ENCODE assay signal across 13 cellular contexts in the genomic region with DNA sequence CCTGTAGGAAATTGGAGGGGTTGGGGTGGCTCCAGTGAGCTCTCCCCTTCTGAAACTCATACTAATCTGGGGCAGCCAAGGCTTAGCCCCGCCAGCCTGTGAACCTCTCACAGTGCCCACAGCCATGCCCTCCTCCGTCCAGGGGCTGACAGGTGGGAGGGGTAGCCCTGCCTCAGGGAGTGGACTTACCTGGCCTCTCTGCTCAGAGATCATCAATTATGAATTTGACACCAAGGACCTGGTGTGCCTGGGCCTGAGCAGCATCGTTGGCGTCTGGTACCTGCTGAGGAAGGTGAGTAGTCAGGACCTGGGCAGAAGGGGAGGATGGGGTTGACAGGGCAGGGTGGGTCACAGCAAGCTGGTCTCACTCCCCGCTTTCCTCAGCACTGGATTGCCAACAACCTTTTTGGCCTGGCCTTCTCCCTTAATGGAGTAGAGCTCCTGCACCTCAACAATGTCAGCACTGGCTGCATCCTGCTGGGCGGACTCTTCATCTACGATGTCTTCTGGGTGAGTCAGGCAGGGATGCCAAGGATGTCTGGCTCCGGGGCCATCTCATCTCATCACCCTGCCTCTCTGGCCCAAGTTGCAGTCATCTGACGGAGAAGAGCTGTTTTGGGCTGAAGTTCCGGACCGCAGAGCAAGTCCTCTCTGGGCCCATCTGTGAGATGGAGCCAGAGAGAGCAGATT. TPM values are rescaled to one million over a fixed set of nuclear protein-coding genes. Genes with fewer than 3 reads are reported as not detected.
DNase-seq lines count a peak whose midpoint lies in the region; ATAC-seq, FAIRE-seq and TF ChIP-seq lines count a peak whose summit lies in the region.
"Had no signal": no experiment of that assay in that cellular context is flagged by ENCODE, and none has a peak within 500 bp of the region (broad histone marks: within the 10 kb centered on the region; RNA-seq: fewer than 3 reads in every experiment).

No MANE protein-coding gene starts in this region.

- TF ChIP-seq CTCF in WTC11 (IDR thresholded peaks at IDR 0.05) (no peak), kidney (IDR thresholded peaks at IDR 0.05; ENCODE audit: borderline replicate concordance, extremely low read depth, insufficient read depth) (no peak), D721Med (IDR thresholded peaks at IDR 0.05; ENCODE audit: insufficient read depth, missing control alignments) (no peak)

- H3K27me3 Mint-ChIP-seq in WTC11 (ENCODE audit: low read depth), result no peaks in the 10 kb centered on the region

- no peak for FAIRE-seq in kidney (lab: Jason Lieb, UNC)
- no peak for FAIRE-seq in D721Med (lab: Jason Lieb, UNC)
- FAIRE-seq: GM18507 had no signal

- H3K4me3 Mint-ChIP-seq in WTC11, result peak overlapping the region; percentile 91

- H3K4me1 Mint-ChIP-seq in WTC11, result 0 out of 2 replicates have a peak, but pooled peaks cover 4% of the 10 kb centered on the region

- H3K4me3 ChIP-seq in kidney (ENCODE audit: low read length in 2 of 2), result no peak overlapping the region

- CTCF ChIA-PET in WTC11 (lab: Charles Lee), result interaction anchor here (0.9 to 4.3 kb wide), 4 partner anchors 9 to 64 kb away, joined by 3 to 36 read pairs (median 4); no protein-coding TSS in a partner anchor

- no peak overlapping the region for H3K9ac ChIP-seq in kidney (ENCODE audit: low read length in 2 of 2)

- intact Hi-C loops in kidney (cut with DNase I), result no loop called here

- peak; percentile 62 for DNase-seq in AG20443 (ENCODE audit: low spot score)
- peak; percentile 39 for DNase-seq in EL
- DNase-seq in WTC11 (ENCODE audit: low spot score), result no peak
- peak; percentile 56 for DNase-seq in kidney
- no peak for DNase-seq in stimulated activated CD4-positive, alpha-beta T cell treated with anti-CD3 and anti-CD28 coated beads, Interleukin-2, amount 100 ng/mL, for 48 hours
- no peak for DNase-seq in ecto neural progenitor cell (ENCODE audit: low spot score)
- DNase-seq in NCI-H82 (lab: John Stamatoyannopoulos, UW), result no peak
- DNase-seq in D721Med (ENCODE audit: insufficient read length, low spot score), result no peak
- DNase-seq: activated CD8-positive, alpha-beta memory T cell treated with anti-CD3 and anti-CD28 coated beads, Interleukin-2, amount 50 U/mL, for 48 hours; DMS153; hippocampal formation had no signal

- ATAC-seq in WTC11, result no peak

- no peak overlapping the region for H3K27ac Mint-ChIP-seq in WTC11

- no peaks in the 10 kb centered on the region for H3K9me3 Mint-ChIP-seq in WTC11

- H3K27ac ChIP-seq in kidney (ENCODE audit: low read depth in 2 of 2, low read length in 2 of 2), result no peak overlapping the region
- H3K27ac ChIP-seq: suprapubic skin had no signal

- no peaks in the 10 kb centered on the region for H3K9me3 ChIP-seq in kidney (ENCODE audit: control insufficient read depth in 1 of 2, low read length in 2 of 2)
- H3K9me3 ChIP-seq: suprapubic skin had no signal

- H3K36me3 Mint-ChIP-seq in WTC11, result peaks cover 55% of the 10 kb centered on the region

- H3K36me3 ChIP-seq in kidney (ENCODE audit: control insufficient read depth in 1 of 2, insufficient read depth in 2 of 2, low read length in 2 of 2), result peaks cover 10% of the 10 kb centered on the region in 2 donors

- H3K4me1 ChIP-seq in kidney (ENCODE audit: control insufficient read depth in 1 of 2, insufficient read depth in 1 of 2, low read depth in 1 of 2, low read length in 2 of 2), result peaks cover 7 to 8% of the 10 kb centered on the region in 2 donors

- POLR2A ChIA-PET in WTC11 (lab: Charles Lee), result no interaction called here

TF ChIP-seq in WTC11, 78 proteins besides CTCF, POLR2A, EP300 and RAD21:
- TF ChIP-seq ZNF416 (CRISPR knock-in tag; IDR thresholded peaks at IDR 0.05) (no peak), HMGA2 (CRISPR knock-in tag; IDR thresholded peaks at IDR 0.05) (no peak), NFYB (CRISPR knock-in tag; conservative IDR thresholded peaks at IDR 0.05; ENCODE audit: low read depth) (no peak), ZNF232 (CRISPR knock-in tag; IDR thresholded peaks at IDR 0.05) (no peak), ZNF317 (CRISPR knock-in tag; IDR thresholded peaks at IDR 0.05; ENCODE audit: borderline replicate concordance, low read depth) (no peak), TEAD1 (CRISPR knock-in tag; IDR thresholded peaks at IDR 0.05) (no peak), NR3C1 (CRISPR knock-in tag; conservative IDR thresholded peaks at IDR 0.05; ENCODE audit: low read depth) (no peak), ZNF219 (CRISPR knock-in tag; IDR thresholded peaks at IDR 0.05; ENCODE audit: borderline replicate concordance) (no peak), IRF2 (CRISPR knock-in tag; IDR thresholded peaks at IDR 0.05; ENCODE audit: borderline replicate concordance, low read depth) (no peak), ELF4 (CRISPR knock-in tag; IDR thresholded peaks at IDR 0.05; ENCODE audit: low read depth) (no peak), FOXK1 (CRISPR knock-in tag; IDR thresholded peaks at IDR 0.05) (no peak), NR1H2 (CRISPR knock-in tag; IDR thresholded peaks at IDR 0.05) (no peak), ESRRA (CRISPR knock-in tag; IDR thresholded peaks at IDR 0.05; ENCODE audit: borderline replicate concordance) (no peak)
- TF ChIP-seq, protein P1, sequence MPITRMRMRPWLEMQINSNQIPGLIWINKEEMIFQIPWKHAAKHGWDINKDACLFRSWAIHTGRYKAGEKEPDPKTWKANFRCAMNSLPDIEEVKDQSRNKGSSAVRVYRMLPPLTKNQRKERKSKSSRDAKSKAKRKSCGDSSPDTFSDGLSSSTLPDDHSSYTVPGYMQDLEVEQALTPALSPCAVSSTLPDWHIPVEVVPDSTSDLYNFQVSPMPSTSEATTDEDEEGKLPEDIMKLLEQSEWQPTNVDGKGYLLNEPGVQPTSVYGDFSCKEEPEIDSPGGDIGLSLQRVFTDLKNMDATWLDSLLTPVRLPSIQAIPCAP (CRISPR knock-in tag; IDR thresholded peaks at IDR 0.05), result no peak
- TF ChIP-seq, protein P2, sequence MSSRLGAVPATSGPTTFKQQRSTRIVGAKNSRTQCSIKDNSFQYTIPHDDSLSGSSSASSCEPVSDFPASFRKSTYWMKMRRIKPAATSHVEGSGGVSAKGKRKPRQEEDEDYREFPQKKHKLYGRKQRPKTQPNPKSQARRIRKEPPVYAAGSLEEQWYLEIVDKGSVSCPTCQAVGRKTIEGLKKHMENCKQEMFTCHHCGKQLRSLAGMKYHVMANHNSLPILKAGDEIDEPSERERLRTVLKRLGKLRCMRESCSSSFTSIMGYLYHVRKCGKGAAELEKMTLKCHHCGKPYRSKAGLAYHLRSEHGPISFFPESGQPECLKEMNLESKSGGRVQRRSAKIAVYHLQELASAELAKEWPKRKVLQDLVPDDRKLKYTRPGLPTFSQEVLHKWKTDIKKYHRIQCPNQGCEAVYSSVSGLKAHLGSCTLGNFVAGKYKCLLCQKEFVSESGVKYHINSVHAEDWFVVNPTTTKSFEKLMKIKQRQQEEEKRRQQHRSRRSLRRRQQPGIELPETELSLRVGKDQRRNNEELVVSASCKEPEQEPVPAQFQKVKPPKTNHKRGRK (CRISPR knock-in tag; IDR thresholded peaks at IDR 0.05; ENCODE audit: borderline replicate concordance), result no peak
- TF ChIP-seq, protein P3, sequence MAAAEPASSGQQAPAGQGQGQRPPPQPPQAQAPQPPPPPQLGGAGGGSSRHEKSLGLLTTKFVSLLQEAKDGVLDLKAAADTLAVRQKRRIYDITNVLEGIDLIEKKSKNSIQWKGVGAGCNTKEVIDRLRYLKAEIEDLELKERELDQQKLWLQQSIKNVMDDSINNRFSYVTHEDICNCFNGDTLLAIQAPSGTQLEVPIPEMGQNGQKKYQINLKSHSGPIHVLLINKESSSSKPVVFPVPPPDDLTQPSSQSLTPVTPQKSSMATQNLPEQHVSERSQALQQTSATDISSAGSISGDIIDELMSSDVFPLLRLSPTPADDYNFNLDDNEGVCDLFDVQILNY (CRISPR knock-in tag; IDR thresholded peaks at IDR 0.05), result no peak
- TF ChIP-seq, protein P4, sequence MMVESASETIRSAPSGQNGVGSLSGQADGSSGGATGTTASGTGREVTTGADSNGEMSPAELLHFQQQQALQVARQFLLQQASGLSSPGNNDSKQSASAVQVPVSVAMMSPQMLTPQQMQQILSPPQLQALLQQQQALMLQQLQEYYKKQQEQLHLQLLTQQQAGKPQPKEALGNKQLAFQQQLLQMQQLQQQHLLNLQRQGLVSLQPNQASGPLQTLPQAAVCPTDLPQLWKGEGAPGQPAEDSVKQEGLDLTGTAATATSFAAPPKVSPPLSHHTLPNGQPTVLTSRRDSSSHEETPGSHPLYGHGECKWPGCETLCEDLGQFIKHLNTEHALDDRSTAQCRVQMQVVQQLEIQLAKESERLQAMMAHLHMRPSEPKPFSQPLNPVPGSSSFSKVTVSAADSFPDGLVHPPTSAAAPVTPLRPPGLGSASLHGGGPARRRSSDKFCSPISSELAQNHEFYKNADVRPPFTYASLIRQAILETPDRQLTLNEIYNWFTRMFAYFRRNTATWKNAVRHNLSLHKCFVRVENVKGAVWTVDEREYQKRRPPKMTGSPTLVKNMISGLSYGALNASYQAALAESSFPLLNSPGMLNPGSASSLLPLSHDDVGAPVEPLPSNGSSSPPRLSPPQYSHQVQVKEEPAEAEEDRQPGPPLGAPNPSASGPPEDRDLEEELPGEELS (CRISPR knock-in tag; IDR thresholded peaks at IDR 0.05), result no peak
- TF ChIP-seq, protein P5, sequence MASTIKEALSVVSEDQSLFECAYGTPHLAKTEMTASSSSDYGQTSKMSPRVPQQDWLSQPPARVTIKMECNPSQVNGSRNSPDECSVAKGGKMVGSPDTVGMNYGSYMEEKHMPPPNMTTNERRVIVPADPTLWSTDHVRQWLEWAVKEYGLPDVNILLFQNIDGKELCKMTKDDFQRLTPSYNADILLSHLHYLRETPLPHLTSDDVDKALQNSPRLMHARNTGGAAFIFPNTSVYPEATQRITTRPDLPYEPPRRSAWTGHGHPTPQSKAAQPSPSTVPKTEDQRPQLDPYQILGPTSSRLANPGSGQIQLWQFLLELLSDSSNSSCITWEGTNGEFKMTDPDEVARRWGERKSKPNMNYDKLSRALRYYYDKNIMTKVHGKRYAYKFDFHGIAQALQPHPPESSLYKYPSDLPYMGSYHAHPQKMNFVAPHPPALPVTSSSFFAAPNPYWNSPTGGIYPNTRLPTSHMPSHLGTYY (CRISPR knock-in tag; IDR thresholded peaks at IDR 0.05), result no peak

RNA-seq across cellular contexts. Expression of a gene that starts 34.7 kb away (rescaled TPM):
- 93.3 to 103 TPM (median 101 TPM) in 3 replicates for total RNA-seq in WTC11 (2021)
- 174 TPM for total RNA-seq in kidney
- 154 TPM for polyA plus RNA-seq in kidney (ENCODE audit: insufficient read depth, low read depth, low replicate concordance)

RNA-seq across cellular contexts. Expression of a gene that starts 56.1 kb away (rescaled TPM):
- total RNA-seq in WTC11 (2021) (88.8 to 158 TPM (median 149 TPM) in 3 replicates), kidney (189 TPM)
- polyA plus RNA-seq in kidney (ENCODE audit: insufficient read depth, low read depth, low replicate concordance), result 293 TPM

Comparison
In these comparisons a context has a peak if more than half of its experiments do, and no peak if none do; other contexts are left out.
1. DNase-seq: peak in AG20443 (single experiment), EL (single experiment) and kidney (single experiment); none in WTC11 (single experiment), stimulated activated CD4-positive, alpha-beta T cell treated with anti-CD3 and anti-CD28 coated beads, Interleukin-2, amount 100 ng/mL, for 48 hours (0 of 2), ecto neural progenitor cell (single experiment), NCI-H82 (single experiment) and D721Med (single experiment).